8 cellular contexts compared by ENCODE assay signal in genomic region chr9:107489687-107490605, GRCh38. TPM values are rescaled to one million over a fixed set of nuclear protein-coding genes. Genes with fewer than 3 reads are reported as not detected.
DNase-seq lines count a peak whose midpoint lies in the region; ATAC-seq, FAIRE-seq and TF ChIP-seq lines count a peak whose summit lies in the region.

TSS of gene KLF4 (minus strand) at chr9:107489769. CDS start at chr9:107489172, 597 bp downstream.

- H3K27me3 ChIP-seq in duodenal mucosa (ENCODE audit: control insufficient read depth in 1 of 2, insufficient read depth in 2 of 2, low read length in 2 of 2) (peaks cover 0 to 3% of the 10 kb centered on the region in 2 donors), right lobe of liver (peaks cover 0 to 4% of the 10 kb centered on the region in 2 donors)

- no peak for TF ChIP-seq CTCF in A549 (IDR thresholded peaks at IDR 0.05)
- TF ChIP-seq CTCF in right lobe of liver (IDR thresholded peaks at IDR 0.05) = no peak

- 4% methylated on average over 34 of the region's 101 CpGs for WGBS in A549 (ENCODE audit: missing lambda C conversion rate)
- WGBS in right lobe of liver (ENCODE audit: insufficient coverage, low coverage, low lambda C conversion rate, missing lambda C conversion rate) = 1% methylated on average over 35 of the region's 101 CpGs

- FAIRE-seq in A549 (lab: Jason Lieb, UNC) = no peak

- TF ChIP-seq RAD21 in A549 (conservative IDR thresholded peaks at IDR 0.05 in 1 of 2, IDR thresholded peaks at IDR 0.05 in 1 of 2) = peak; percentile 9 to 56; a peak in 3 of 5 replicates

- ATAC-seq in A549 (peak; percentile 81), GM18907 (IDR thresholded peaks at IDR 0.05; ENCODE audit: unreplicated experiment) (peak; percentile 71), HG03159 (IDR thresholded peaks at IDR 0.05; ENCODE audit: unreplicated experiment) (peak; percentile 72), right lobe of liver (peak; percentile 66 to 82 (median 81))

- POLR2A ChIA-PET in A549 (lab: Yijun Ruan, JAX) = interaction anchor here (0.6 to 3.0 kb wide), 20 partner anchors 14 to 1446 kb away, joined by 3 to 20 read pairs (median 5); no protein-coding TSS in a partner anchor

- H3K9ac ChIP-seq in duodenal mucosa (ENCODE audit: low read depth in 1 of 2, low read length in 2 of 2) = peak within 1 kb of the TSS; percentile 91 to 94

- peak in 1 of 2 experiments; percentile 67; a peak in 1 of 5 replicates for TF ChIP-seq EP300 in A549 (IDR thresholded peaks at IDR 0.05)

- H3K36me3 ChIP-seq in duodenal mucosa (ENCODE audit: control insufficient read depth in 1 of 2, insufficient read depth in 2 of 2, low read length in 2 of 2) (peaks cover 7 to 18% of the 10 kb centered on the region in 2 donors), right lobe of liver (no peaks in the 10 kb centered on the region)

- peak; percentile 79 to 95 for DNase-seq in A549 (ENCODE audit: low read depth in 1 of 2, low spot score in 1 of 2)
- peak; percentile 40 for DNase-seq in NCI-H446 treated with DMSO at 0.1 percent for 48 hours (lab: John Stamatoyannopoulos, UW)
- DNase-seq in activated CD4-positive, alpha-beta T cell treated with anti-CD3 and anti-CD28 coated beads, Interleukin-2, amount 50 U/mL, for 24 hours (ENCODE audit: low read depth in 1 of 2, low spot score in 1 of 2) = peak; percentile 12 to 50
- DNase-seq in right lobe of liver = peak; percentile 83 to 89 (median 89)
- peak; percentile 58 to 76 for DNase-seq in stimulated activated CD4-positive, alpha-beta T cell treated with anti-CD3 and anti-CD28 coated beads, Interleukin-2, amount 100 ng/mL, for 24 hours

- H3K27ac ChIP-seq in A549 (peak within 1 kb of the TSS; percentile 90 to 91), duodenal mucosa (ENCODE audit: low read depth, low read length) (peak within 1 kb of the TSS; percentile 87), right lobe of liver (peak within 1 kb of the TSS; percentile 60 to 78 (median 66))

- H3K4me1 ChIP-seq in A549 (peaks cover 25% of the 10 kb centered on the region), duodenal mucosa (ENCODE audit: control insufficient read depth in 1 of 2, insufficient read depth in 2 of 2, low read length in 2 of 2) (peaks cover 9 to 16% of the 10 kb centered on the region in 2 donors), right lobe of liver (peaks cover 0 to 27% (median 3%) of the 10 kb centered on the region in 4 donors)

- intact Hi-C loops in right lobe of liver (cut with DNase I) = loop anchor here (10.0 kb wide), 1 partner anchor 785 kb away; no protein-coding TSS in a partner anchor

- peak; percentile 59 for TF ChIP-seq POLR2A in A549 (IDR thresholded peaks at IDR 0.05; ENCODE audit: low read length)
- TF ChIP-seq POLR2A in right lobe of liver (IDR thresholded peaks at IDR 0.05) = peak; percentile 89

- H3K4me2 ChIP-seq in A549 = peak within 1 kb of the TSS; percentile 95

- no peaks in the 10 kb centered on the region for H3K9me3 ChIP-seq in A549
- no peaks in the 10 kb centered on the region for H3K9me3 ChIP-seq in duodenal mucosa (ENCODE audit: control insufficient read depth in 1 of 2, low read length in 2 of 2)
- H3K9me3 ChIP-seq in right lobe of liver = no peaks in the 10 kb centered on the region

- CTCF ChIA-PET in A549 (lab: Yijun Ruan, JAX) = interaction anchor here (0.6 to 3.9 kb wide), 6 partner anchors 24 to 1078 kb away, joined by 3 to 17 read pairs (median 3); no protein-coding TSS in a partner anchor

- H3K4me3 ChIP-seq in A549 (peak within 1 kb of the TSS; percentile 53), duodenal mucosa (ENCODE audit: low read depth in 1 of 2, low read length in 2 of 2) (peak within 1 kb of the TSS; percentile 85 to 90), right lobe of liver (peak within 1 kb of the TSS; percentile 53 to 58 (median 55))

TF ChIP-seq in A549, 52 proteins besides CTCF, POLR2A, EP300 and RAD21 (continues in another document):
- TF ChIP-seq RNF2 (IDR thresholded peaks at IDR 0.05; ENCODE audit: borderline replicate concordance, low read depth) = no peak
- TF ChIP-seq HDAC2 (IDR thresholded peaks at IDR 0.05) = no peak
- TF ChIP-seq ZNF302 (CRISPR knock-in tag; IDR thresholded peaks at IDR 0.05) = no peak
- TF ChIP-seq CBX2 (IDR thresholded peaks at IDR 0.05; ENCODE audit: borderline replicate concordance, low read depth) = no peak
- no peak for TF ChIP-seq CBX8 (IDR thresholded peaks at IDR 0.05)
- peak; percentile 50 for TF ChIP-seq JUNB (IDR thresholded peaks at IDR 0.05)
- TF ChIP-seq, protein P1, sequence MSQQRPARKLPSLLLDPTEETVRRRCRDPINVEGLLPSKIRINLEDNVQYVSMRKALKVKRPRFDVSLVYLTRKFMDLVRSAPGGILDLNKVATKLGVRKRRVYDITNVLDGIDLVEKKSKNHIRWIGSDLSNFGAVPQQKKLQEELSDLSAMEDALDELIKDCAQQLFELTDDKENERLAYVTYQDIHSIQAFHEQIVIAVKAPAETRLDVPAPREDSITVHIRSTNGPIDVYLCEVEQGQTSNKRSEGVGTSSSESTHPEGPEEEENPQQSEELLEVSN (IDR thresholded peaks at IDR 0.05; ENCODE audit: borderline replicate concordance, low read depth) = peak; percentile 84
- TF ChIP-seq BHLHE40 (IDR thresholded peaks at IDR 0.05; ENCODE audit: low read depth, low read length) = peak; percentile 4; the same call in 1 of the 2 replicates
- peak; percentile 40; the same call in 1 of the 2 replicates for TF ChIP-seq FOSL2 (IDR thresholded peaks at IDR 0.05)
- peak; percentile 94 for TF ChIP-seq FOSL2 (CRISPR knock-in tag; IDR thresholded peaks at IDR 0.05)
- TF ChIP-seq NPAS2 (CRISPR knock-in tag; IDR thresholded peaks at IDR 0.05; ENCODE audit: borderline replicate concordance) = peak; percentile 55; the same call in 1 of the 2 replicates
- TF ChIP-seq ZSCAN20 (CRISPR knock-in tag; IDR thresholded peaks at IDR 0.05) = peak; percentile 66; the same call in 1 of the 2 replicates
- no peak for TF ChIP-seq EHMT2 (IDR thresholded peaks at IDR 0.05; ENCODE audit: low read depth)
- peak; percentile 32; the same call in 1 of the 2 replicates for TF ChIP-seq TFCP2L1 (CRISPR knock-in tag; IDR thresholded peaks at IDR 0.05)
- TF ChIP-seq RARB (CRISPR knock-in tag; IDR thresholded peaks at IDR 0.05) = no peak
- no peak for TF ChIP-seq TP53 (CRISPR knock-in tag; IDR thresholded peaks at IDR 0.05)
- TF ChIP-seq KDM5A (IDR thresholded peaks at IDR 0.05) = no peak
- TF ChIP-seq RFX5 (IDR thresholded peaks at IDR 0.05) = no peak
- TF ChIP-seq ZFP36 (IDR thresholded peaks at IDR 0.05; ENCODE audit: borderline replicate concordance, partially characterized antibody) = no peak
- no peak for TF ChIP-seq CHD4 (IDR thresholded peaks at IDR 0.05; ENCODE audit: borderline replicate concordance)
- TF ChIP-seq POLR2AphosphoS2 (conservative IDR thresholded peaks at IDR 0.05; ENCODE audit: low read length) = no peak
- no peak for TF ChIP-seq ELK1 (IDR thresholded peaks at IDR 0.05; ENCODE audit: low read depth, low read length)
- TF ChIP-seq, protein P2, sequence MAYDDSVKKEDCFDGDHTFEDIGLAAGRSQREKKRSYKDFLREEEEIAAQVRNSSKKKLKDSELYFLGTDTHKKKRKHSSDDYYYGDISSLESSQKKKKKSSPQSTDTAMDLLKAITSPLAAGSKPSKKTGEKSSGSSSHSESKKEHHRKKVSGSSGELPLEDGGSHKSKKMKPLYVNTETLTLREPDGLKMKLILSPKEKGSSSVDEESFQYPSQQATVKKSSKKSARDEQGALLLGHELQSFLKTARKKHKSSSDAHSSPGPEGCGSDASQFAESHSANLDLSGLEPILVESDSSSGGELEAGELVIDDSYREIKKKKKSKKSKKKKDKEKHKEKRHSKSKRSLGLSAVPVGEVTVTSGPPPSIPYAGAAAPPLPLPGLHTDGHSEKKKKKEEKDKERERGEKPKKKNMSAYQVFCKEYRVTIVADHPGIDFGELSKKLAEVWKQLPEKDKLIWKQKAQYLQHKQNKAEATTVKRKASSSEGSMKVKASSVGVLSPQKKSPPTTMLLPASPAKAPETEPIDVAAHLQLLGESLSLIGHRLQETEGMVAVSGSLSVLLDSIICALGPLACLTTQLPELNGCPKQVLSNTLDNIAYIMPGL (CRISPR knock-in tag; IDR thresholded peaks at IDR 0.05; ENCODE audit: borderline replicate concordance) = no peak; the same call in 1 of the 2 replicates
- TF ChIP-seq, protein P3, sequence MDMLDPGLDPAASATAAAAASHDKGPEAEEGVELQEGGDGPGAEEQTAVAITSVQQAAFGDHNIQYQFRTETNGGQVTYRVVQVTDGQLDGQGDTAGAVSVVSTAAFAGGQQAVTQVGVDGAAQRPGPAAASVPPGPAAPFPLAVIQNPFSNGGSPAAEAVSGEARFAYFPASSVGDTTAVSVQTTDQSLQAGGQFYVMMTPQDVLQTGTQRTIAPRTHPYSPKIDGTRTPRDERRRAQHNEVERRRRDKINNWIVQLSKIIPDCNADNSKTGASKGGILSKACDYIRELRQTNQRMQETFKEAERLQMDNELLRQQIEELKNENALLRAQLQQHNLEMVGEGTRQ (IDR thresholded peaks at IDR 0.05) = 0 out of 2 replicates have a peak, but pooled peaks have one; percentile 16
- TF ChIP-seq KDM1A (IDR thresholded peaks at IDR 0.05; ENCODE audit: low read depth) = no peak
- TF ChIP-seq GATA3 (IDR thresholded peaks at IDR 0.05; ENCODE audit: borderline replicate concordance) = no peak
- TF ChIP-seq ESRRA (IDR thresholded peaks at IDR 0.05; ENCODE audit: borderline replicate concordance, low read length) = no peak
- TF ChIP-seq MYC (IDR thresholded peaks at IDR 0.05; ENCODE audit: borderline replicate concordance, low read length) = peak; percentile 62
- TF ChIP-seq HOXB5 (CRISPR knock-in tag; IDR thresholded peaks at IDR 0.05) = 0 out of 2 replicates have a peak, but pooled peaks have one; percentile 56

RNA-seq across cellular contexts. Expression of gene KLF4, which starts in this region (rescaled TPM):
- polyA plus RNA-seq in A549 (2011; rRNA removed) = 8.3 and 10.1 TPM in 2 replicates
- polyA plus RNA-seq in A549 (2012; cell fraction: cytosol; rRNA removed) = 11.3 and 15.9 TPM in 2 replicates
- 28.0 and 53.7 TPM in 2 replicates for polyA plus RNA-seq in A549 (2012; cell fraction: nucleus; rRNA removed)
- polyA plus RNA-seq in A549 (2017; fragmentation: RNase III; extraction: RNeasy Plus Mini Kit Qiagen cat#74134 plus additional on column Dnase treatment) = 3.4 to 3.6 TPM (median 3.6 TPM) in 3 replicates
- polyA minus RNA-seq in A549 (2011; rRNA and poly(A)+ RNA removed) = 3.7 and 3.9 TPM in 2 replicates
- 10 to 100 TPM in 2 of 6 experiments, 1 to 10 TPM in 4; 1.5 to 12.4 (median 5.9) TPM for total RNA-seq in right lobe of liver

Comparison
In these comparisons a context has a peak if more than half of its experiments do, and no peak if none do; other contexts are left out.
1. Peak in every context shown above with its lines: DNase-seq, ATAC-seq, H3K4me3 ChIP-seq and H3K27ac ChIP-seq.
2. DNase-seq: peak in every context shown above with its lines; median percentile 89 in right lobe of liver; 87 in A549; 67 in stimulated activated CD4-positive, alpha-beta T cell treated with anti-CD3 and anti-CD28 coated beads, Interleukin-2, amount 100 ng/mL, for 24 hours; 40 in NCI-H446 treated with DMSO at 0.1 percent for 48 hours; 31 in activated CD4-positive, alpha-beta T cell treated with anti-CD3 and anti-CD28 coated beads, Interleukin-2, amount 50 U/mL, for 24 hours.